9 cellular contexts compared by ENCODE assay signal in the genomic region with DNA sequence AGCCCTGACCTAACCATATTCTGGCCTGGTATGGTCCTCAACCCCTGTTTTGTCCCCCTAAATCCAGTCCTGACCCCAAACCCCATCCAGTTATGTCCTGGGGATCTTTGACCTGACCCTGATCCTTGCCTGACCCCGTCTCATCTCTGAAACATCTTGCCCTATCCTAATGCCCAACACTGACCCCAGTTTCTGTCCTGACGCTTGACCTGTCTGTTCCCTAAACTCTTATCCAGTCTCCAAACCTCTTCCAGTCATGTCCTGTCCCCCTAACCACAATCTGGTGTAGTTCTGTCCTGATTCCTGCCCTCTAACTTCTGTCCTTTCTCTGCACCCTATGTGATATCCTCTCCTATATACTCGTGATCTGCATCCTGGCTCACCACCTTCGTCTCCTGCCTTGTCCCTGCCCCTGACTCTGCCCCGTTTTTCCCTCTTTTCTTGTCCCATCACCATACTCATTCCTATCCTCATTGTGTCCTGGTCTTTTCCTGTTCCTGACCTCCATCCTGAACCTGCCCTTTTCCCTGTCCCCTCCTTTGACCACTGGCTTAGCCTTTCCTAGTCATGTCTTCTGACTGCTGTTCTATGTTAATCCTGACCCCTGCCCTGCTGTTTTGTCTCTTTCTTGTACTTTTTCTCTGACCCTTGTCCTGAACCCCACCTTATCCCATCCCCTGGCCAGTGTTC. TPM values are rescaled to one million over a fixed set of nuclear protein-coding genes. Genes with fewer than 3 reads are reported as not detected.
DNase-seq lines count a peak whose midpoint lies in the region; ATAC-seq and TF ChIP-seq lines count a peak whose summit lies in the region.
"Had no signal": no experiment of that assay in that cellular context is flagged by ENCODE, and none has a peak within 500 bp of the region (broad histone marks: within the 10 kb centered on the region; RNA-seq: fewer than 3 reads in every experiment).

No MANE protein-coding gene starts in this region.

- H3K4me3 ChIP-seq in body of pancreas (peak overlapping the region in 1 of 2 donors; percentile 1), tibial nerve (peak overlapping the region; percentile 47 to 73 (median 60))

- TF ChIP-seq POLR2A in body of pancreas (IDR thresholded peaks at IDR 0.05) (no peak), tibial nerve (IDR thresholded peaks at IDR 0.05) (no peak)

- ATAC-seq in activated T-cell treated with anti-CD3 and anti-CD28 coated beads, Interleukin-2, amount 50 U/mL, for 72 hours (replicated peaks in 1 of 2), result no peak
- ATAC-seq in body of pancreas (no peak), memory B cell (ENCODE audit: low read depth) (no peak)

- peak overlapping the region; percentile 96 for H3K27ac Mint-ChIP-seq in activated T-cell treated with anti-CD3 and anti-CD28 coated beads, Interleukin-2, amount 50 U/mL, for 72 hours
- H3K27ac Mint-ChIP-seq in memory B cell, result peak overlapping the region; percentile 91

- intact Hi-C loops in body of pancreas (cut with DNase I), result no loop called here

- TF ChIP-seq EP300 in tibial nerve (IDR thresholded peaks at IDR 0.05), result no peak

- peak overlapping the region; percentile 78 to 89 for H3K4me3 Mint-ChIP-seq in activated T-cell treated with anti-CD3 and anti-CD28 coated beads, Interleukin-2, amount 50 U/mL, for 72 hours
- peak overlapping the region; percentile 88 for H3K4me3 Mint-ChIP-seq in memory B cell

- peaks cover 2 to 5% of the 10 kb centered on the region in 2 donors for H3K9me3 Mint-ChIP-seq in activated T-cell treated with anti-CD3 and anti-CD28 coated beads, Interleukin-2, amount 50 U/mL, for 72 hours
- H3K9me3 Mint-ChIP-seq in memory B cell, result no peaks in the 10 kb centered on the region

- H3K27ac ChIP-seq in body of pancreas (peak overlapping the region; percentile 65 to 83 (median 82)), tibial nerve (peak overlapping the region; percentile 59 to 90 (median 86))

- H3K4me1 ChIP-seq in body of pancreas, result peaks cover 4% of the 10 kb centered on the region
- H3K4me1 ChIP-seq in tibial nerve, result no peaks in the 10 kb centered on the region

- no peaks in the 10 kb centered on the region for H3K36me3 ChIP-seq in body of pancreas (replicated peaks in 1 of 2; ENCODE audit: insufficient read depth in 1 of 2, low read depth in 2 of 2)
- H3K36me3 ChIP-seq in tibial nerve, result no peaks in the 10 kb centered on the region

- H3K27me3 ChIP-seq in body of pancreas, result no peaks in the 10 kb centered on the region
- H3K27me3 ChIP-seq in tibial nerve, result no peaks in the 10 kb centered on the region

- peaks cover 26% of the 10 kb centered on the region for H3K4me1 Mint-ChIP-seq in activated T-cell treated with anti-CD3 and anti-CD28 coated beads, Interleukin-2, amount 50 U/mL, for 72 hours (ENCODE audit: low read depth)
- peaks cover 23% of the 10 kb centered on the region for H3K4me1 Mint-ChIP-seq in memory B cell

- TF ChIP-seq CTCF in body of pancreas (IDR thresholded peaks at IDR 0.05) (no peak), tibial nerve (IDR thresholded peaks at IDR 0.05) (no peak)

- peaks cover 0 to 9% of the 10 kb centered on the region in 2 donors for H3K36me3 Mint-ChIP-seq in activated T-cell treated with anti-CD3 and anti-CD28 coated beads, Interleukin-2, amount 50 U/mL, for 72 hours (ENCODE audit: insufficient read depth in 2 of 2)
- no peaks in the 10 kb centered on the region for H3K36me3 Mint-ChIP-seq in memory B cell

- 92 to 93% methylated on average over 4 to 5 of the region's 5 CpGs for WGBS in body of pancreas, 2 donors
- 75 to 86% methylated on average over 5 of the region's 5 CpGs for WGBS in tibial nerve, 2 donors

- no peak for DNase-seq in activated T-cell treated with anti-CD3 and anti-CD28 coated beads, Interleukin-2, amount 50 U/mL, for 72 hours
- no peak for DNase-seq in activated T-cell treated with anti-CD3 and anti-CD28 coated beads, Interleukin-2, amount 50 U/mL, for 48 hours
- DNase-seq in body of pancreas (no peak), memory B cell (ENCODE audit: low spot score in 2 of 2) (no peak), tibial nerve (ENCODE audit: low spot score in 2 of 2) (no peak), SIG-M5 treated with dmso at 0.1 percent for 504 hours (lab: John Stamatoyannopoulos, UW; ENCODE audit: unreplicated experiment) (no peak), NCI-H446 treated with DMSO at 0.1 percent for 48 hours (lab: John Stamatoyannopoulos, UW) (no peak), kidney glomerular epithelial cell (lab: John Stamatoyannopoulos, UW) (no peak)
- DNase-seq: DMS153 had no signal

- peaks cover 28% of the 10 kb centered on the region for H3K27me3 Mint-ChIP-seq in activated T-cell treated with anti-CD3 and anti-CD28 coated beads, Interleukin-2, amount 50 U/mL, for 72 hours (ENCODE audit: low read depth)
- H3K27me3 Mint-ChIP-seq in memory B cell, result no peaks in the 10 kb centered on the region

- H3K9me3 ChIP-seq in body of pancreas (no peaks in the 10 kb centered on the region), tibial nerve (no peaks in the 10 kb centered on the region)

RNA-seq across cellular contexts. Expression of gene CCDC120, which starts 4.6 kb away (rescaled TPM):
- 1 to 10 TPM; 8.7 to 9.0 TPM for total RNA-seq in activated T-cell treated with anti-CD3 and anti-CD28 coated beads, Interleukin-2, amount 50 U/mL, for 72 hours
- total RNA-seq in body of pancreas (10 to 100 TPM in 1 of 2 donors, 1 to 10 TPM in 1; 6.5 to 13.8 TPM), tibial nerve (1 to 10 TPM; 4.1 to 6.6 (median 4.5) TPM)

RNA-seq across cellular contexts. Expression of gene TFE3, which starts 11.1 kb away (rescaled TPM):
- total RNA-seq in activated T-cell treated with anti-CD3 and anti-CD28 coated beads, Interleukin-2, amount 50 U/mL, for 72 hours, result 10 to 100 TPM; 38.8 to 44.8 TPM
- total RNA-seq in body of pancreas (10 to 100 TPM; 24.9 to 71.9 TPM), tibial nerve (100 to 1,000 TPM in 3 of 4 donors, 10 to 100 TPM in 1; 98.6 to 124 (median 117) TPM)

RNA-seq across cellular contexts. Expression of gene PRAF2, which starts 19.6 kb away (rescaled TPM):
- 10 to 100 TPM; 19.1 to 20.9 TPM for total RNA-seq in activated T-cell treated with anti-CD3 and anti-CD28 coated beads, Interleukin-2, amount 50 U/mL, for 72 hours
- total RNA-seq in body of pancreas, result 10 to 100 TPM in 1 of 2 donors, 1 to 10 TPM in 1; 5.4 to 10.9 TPM
- 10 to 100 TPM; 16.5 to 28.8 (median 19.9) TPM for total RNA-seq in tibial nerve

RNA-seq across cellular contexts. Expression of gene WDR45, which starts 25.5 kb away (rescaled TPM):
- total RNA-seq in activated T-cell treated with anti-CD3 and anti-CD28 coated beads, Interleukin-2, amount 50 U/mL, for 72 hours, result 10 to 100 TPM; 43.4 to 49.0 TPM
- total RNA-seq in body of pancreas (10 to 100 TPM; 59.4 to 77.1 TPM), tibial nerve (100 to 1,000 TPM in 2 of 4 donors, 10 to 100 TPM in 2; 90.9 to 108 (median 97.7) TPM)

RNA-seq across cellular contexts. Expression of gene GRIPAP1, which starts 52.2 kb away (rescaled TPM):
- 100 to 1,000 TPM; 108 to 114 TPM for total RNA-seq in activated T-cell treated with anti-CD3 and anti-CD28 coated beads, Interleukin-2, amount 50 U/mL, for 72 hours
- total RNA-seq in body of pancreas, result 10 to 100 TPM; 22.8 to 42.5 TPM
- 10 to 100 TPM; 42.5 to 76.2 (median 58.6) TPM for total RNA-seq in tibial nerve
